In genomic region chr1:54227091-54227602, GRCh38 we compare ENCODE assay signal across 8 cellular contexts. TPM values are rescaled to one million over a fixed set of nuclear protein-coding genes. Genes with fewer than 3 reads are reported as not detected.
A peak's percentile ranks its signal among the peaks of the same experiment; 100 is the strongest.
DNase-seq lines count a peak whose midpoint lies in the region; ATAC-seq and TF ChIP-seq lines count a peak whose summit lies in the region.

No MANE protein-coding gene starts in this region.

- intact Hi-C loops in ascending aorta (cut with DNase I) = loop anchor here (5.0 kb wide), 2 partner anchors 45 to 260 kb away; no protein-coding TSS in a partner anchor

- TF ChIP-seq CTCF in ascending aorta (IDR thresholded peaks at IDR 0.05) = no peak
- TF ChIP-seq CTCF in GM20000 (IDR thresholded peaks at IDR 0.05; ENCODE audit: extremely low read depth, missing control alignments) = no peak

- H3K4me1 ChIP-seq in ascending aorta (peaks cover 0 to 8% of the 10 kb centered on the region in 2 donors), mesodermal cell (ENCODE audit: control insufficient read depth, insufficient read depth, low read length, poor library complexity, severe bottlenecking) (peaks cover 48% of the 10 kb centered on the region)

- H3K4me3 ChIP-seq in ascending aorta (no peak overlapping the region), mesodermal cell (ENCODE audit: extremely low read depth, insufficient read depth, low read length, poor library complexity, severe bottlenecking) (no peak overlapping the region)

- H3K36me3 ChIP-seq in ascending aorta = peaks cover 0 to 12% of the 10 kb centered on the region in 2 donors
- H3K36me3 ChIP-seq in mesodermal cell (ENCODE audit: control insufficient read depth, insufficient read depth, low read length) = peaks cover 26% of the 10 kb centered on the region

- H3K27ac ChIP-seq in ascending aorta (peak overlapping the region; percentile 41 to 56), mesodermal cell (ENCODE audit: low read depth, low read length, severe bottlenecking) (peak overlapping the region; percentile 43)

- 75 to 88% methylated on average over 7 of the region's 8 CpGs for WGBS in mesodermal cell (ENCODE audit: insufficient coverage in 2 of 2), 2 experiments

- no peak for ATAC-seq in HG02610 (IDR thresholded peaks at IDR 0.05; ENCODE audit: unreplicated experiment)

- H3K27me3 ChIP-seq in ascending aorta = no peaks in the 10 kb centered on the region

- DNase-seq in Ammon's horn (ENCODE audit: low spot score) (peak; percentile 47), HS-27A (ENCODE audit: low read depth) (peak; percentile 43), ascending aorta (ENCODE audit: low spot score in 2 of 2) (peak; percentile 38 to 80), ureter (ENCODE audit: low spot score) (no peak), GM20000 (ENCODE audit: low spot score) (no peak)
- DNase-seq in stimulated activated CD4-positive, alpha-beta T cell treated with anti-CD3 and anti-CD28 coated beads, Interleukin-4, amount 100 ng/mL, for 1 hour = no peak

- H3K9me3 ChIP-seq in ascending aorta = no peaks in the 10 kb centered on the region
- H3K9me3 ChIP-seq in mesodermal cell (ENCODE audit: control insufficient read depth, low read length) = no peaks in the 10 kb centered on the region

RNA-seq across cellular contexts. Expression of gene MRPL37, which starts 27.2 kb away (rescaled TPM):
- 51.2 TPM for total RNA-seq in ascending aorta
- polyA plus RNA-seq in mesodermal cell (2013, experiment 1 of 2) = 93.4 TPM
- 83.6 TPM for polyA plus RNA-seq in mesodermal cell (2013, experiment 2 of 2)
- 50.9 TPM for total RNA-seq in ureter

RNA-seq across cellular contexts. Expression of gene CYB5RL, which starts 27.3 kb away (rescaled TPM):
- total RNA-seq in ascending aorta (5.1 TPM), ureter (6.7 TPM)
- 5.1 TPM for polyA plus RNA-seq in mesodermal cell (2013, experiment 1 of 2)
- polyA plus RNA-seq in mesodermal cell (2013, experiment 2 of 2) = 5.7 TPM

Comparison
In these comparisons a context has a peak if more than half of its experiments do, and no peak if none do; other contexts are left out.
1. DNase-seq: peak in Ammon's horn (single experiment), HS-27A (single experiment) and ascending aorta (2 of 2); none in stimulated activated CD4-positive, alpha-beta T cell treated with anti-CD3 and anti-CD28 coated beads, Interleukin-4, amount 100 ng/mL, for 1 hour (single experiment), ureter (single experiment) and GM20000 (single experiment).